16 cellular contexts compared by ENCODE assay signal in the genomic region with DNA sequence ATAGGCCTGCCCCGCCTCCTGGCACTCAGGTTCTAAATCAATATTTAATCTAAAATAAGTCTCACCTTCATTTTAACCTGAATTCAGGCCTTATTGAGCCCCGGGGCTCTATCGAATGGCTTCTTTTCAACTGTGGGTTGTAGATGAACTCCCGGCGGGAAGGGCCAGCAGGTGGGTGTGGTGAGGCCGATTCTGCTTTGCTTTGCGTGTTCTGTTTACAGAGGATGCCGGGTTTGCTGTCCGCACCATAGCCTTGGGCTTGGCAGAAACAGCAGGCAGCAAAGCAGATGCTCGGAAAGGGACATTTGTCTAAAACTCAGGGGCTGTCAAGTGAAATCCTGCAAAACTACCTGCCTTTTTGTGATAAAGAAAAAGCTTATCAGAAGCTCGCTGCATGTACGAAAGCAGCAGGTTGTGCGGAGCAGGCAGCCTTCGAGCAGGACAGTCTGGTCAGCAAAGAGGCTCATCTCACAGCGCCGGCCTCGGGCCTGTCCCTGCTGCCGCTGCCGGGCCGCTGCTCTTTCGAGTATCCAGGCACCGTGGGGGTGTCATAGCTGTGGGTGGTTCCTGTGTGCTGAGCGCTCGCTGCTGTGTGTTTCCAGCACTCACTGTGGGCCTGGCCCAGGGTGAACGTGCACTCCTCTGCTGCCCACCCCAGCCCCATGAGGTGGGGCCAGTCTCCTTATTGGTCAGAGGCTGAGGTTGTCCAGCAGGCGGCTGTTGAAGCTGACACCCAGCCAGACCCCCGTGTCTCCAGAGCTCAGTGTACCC.
"Had no signal": no experiment of that assay in that cellular context is flagged by ENCODE, and none has a peak within 500 bp of the region (broad histone marks: within the 10 kb centered on the region; RNA-seq: fewer than 3 reads in every experiment).

No MANE protein-coding gene starts in this region.

- ATAC-seq: naive thymus-derived CD8-positive, alpha-beta T cell; stimulated activated naive CD8-positive, alpha-beta T cell treated with anti-CD3 and anti-CD28 coated beads, Interleukin-15, Interleukin-2, amounts not matched to agents 100 U/mL and 50 U/mL, for 24 hours had no signal

- H3K27me3 ChIP-seq: esophagus muscularis mucosa, tibial artery, uterus had no signal

- H3K36me3 Mint-ChIP-seq: activated naive CD8-positive, alpha-beta T cell treated with anti-CD3 and anti-CD28 coated beads for 36 hours had no signal

- H3K27me3 Mint-ChIP-seq: activated naive CD8-positive, alpha-beta T cell treated with anti-CD3 and anti-CD28 coated beads for 36 hours; naive thymus-derived CD8-positive, alpha-beta T cell had no signal

- H3K4me3 Mint-ChIP-seq: activated naive CD8-positive, alpha-beta T cell treated with anti-CD3 and anti-CD28 coated beads for 36 hours; activated T-helper 1 cell treated with anti-CD3 and anti-CD28 coated beads, Interleukin-12 subunit alpha, Interleukin-12 subunit beta, Interleukin-2, Interleukin-4 antibody, amounts not matched to agents 30 ng/mL and 10 ng/mL and 1 ng/mL, durations not matched to agents 14 hours and 24 hours and 36 hours; naive thymus-derived CD8-positive, alpha-beta T cell; T-helper 2 cell treated with Interferon-gamma antibody and Interleukin-4, amounts not matched to agents 5 μg/mL and 100 μg/mL, for 36 hours had no signal

- H3K4me1 Mint-ChIP-seq: activated naive CD8-positive, alpha-beta T cell treated with anti-CD3 and anti-CD28 coated beads for 36 hours; naive thymus-derived CD8-positive, alpha-beta T cell had no signal

- H3K4me1 ChIP-seq: esophagus muscularis mucosa, tibial artery, uterus had no signal

- H3K36me3 ChIP-seq: uterus had no signal

- DNase-seq: activated CD4-positive, alpha-beta T cell treated with anti-CD3 and anti-CD28 coated beads, Interleukin-2, amount 50 U/mL, for 48 hours; activated naive CD4-positive, alpha-beta T cell; activated naive CD8-positive, alpha-beta T cell treated with anti-CD3 and anti-CD28 coated beads for 36 hours; amniotic stem cell; dermis blood vessel endothelial cell; effector memory CD4-positive, alpha-beta T cell; mesenchymal stem cell; naive thymus-derived CD8-positive, alpha-beta T cell; stimulated activated CD4-positive, alpha-beta T cell treated with anti-CD3 and anti-CD28 coated beads, Interleukin-2, amount 100 ng/mL, for 24 hours; stimulated activated naive CD8-positive, alpha-beta T cell treated with anti-CD3 and anti-CD28 coated beads, Interleukin-15, Interleukin-2, amounts not matched to agents 100 U/mL and 50 U/mL, for 24 hours; substantia nigra; uterus had no signal

- H3K4me3 ChIP-seq: esophagus muscularis mucosa, tibial artery, uterus had no signal

- H3K27ac Mint-ChIP-seq: activated naive CD8-positive, alpha-beta T cell treated with anti-CD3 and anti-CD28 coated beads for 36 hours; activated T-helper 1 cell treated with anti-CD3 and anti-CD28 coated beads, Interleukin-12 subunit alpha, Interleukin-12 subunit beta, Interleukin-2, Interleukin-4 antibody, amounts not matched to agents 30 ng/mL and 10 ng/mL and 1 ng/mL, durations not matched to agents 14 hours and 24 hours and 36 hours; naive thymus-derived CD8-positive, alpha-beta T cell; T-helper 2 cell treated with Interferon-gamma antibody and Interleukin-4, amounts not matched to agents 5 μg/mL and 100 μg/mL, for 36 hours had no signal

- H3K27ac ChIP-seq: esophagus muscularis mucosa, tibial artery, uterus had no signal
